In the genomic region with DNA sequence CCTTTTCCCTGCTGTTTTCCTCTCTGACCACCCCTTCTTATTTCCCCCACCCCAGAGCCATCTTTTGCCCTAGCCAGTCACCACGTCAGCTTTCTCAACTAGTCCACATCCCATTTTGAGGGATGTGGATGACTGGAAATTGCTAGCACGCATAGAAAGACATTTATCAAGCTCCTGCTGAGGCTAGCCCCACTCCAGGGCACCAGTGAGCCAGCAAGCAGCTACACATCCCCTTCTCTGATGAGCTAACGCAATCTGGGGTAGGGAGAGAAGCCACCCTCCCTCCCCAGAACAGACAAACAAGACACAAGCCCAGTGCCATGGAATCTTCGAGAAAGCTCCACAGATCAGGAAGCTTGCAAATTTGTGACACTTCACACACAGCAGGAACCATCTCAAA, we compare ENCODE assay signal across 12 cellular contexts. TPM values are rescaled to one million over a fixed set of nuclear protein-coding genes. Genes with fewer than 3 reads are reported as not detected.
DNase-seq lines count a peak whose midpoint lies in the region; ATAC-seq, FAIRE-seq and TF ChIP-seq lines count a peak whose summit lies in the region.
"Had no signal": no experiment of that assay in that cellular context is flagged by ENCODE, and none has a peak within 500 bp of the region (broad histone marks: within the 10 kb centered on the region; RNA-seq: fewer than 3 reads in every experiment).

No MANE protein-coding gene starts in this region.

- peak; percentile 34 for DNase-seq in M059J (ENCODE audit: low read depth)
- no peak for DNase-seq in endothelial cell (ENCODE audit: low spot score)
- no peak for DNase-seq in nephron progenitor cell
- DNase-seq in natural killer cell treated with Interleukin-12 subunit alpha and Interleukin-12 subunit beta and Interleukin-15 and Interleukin-18, amount 100 ng/mL, for 72 hours (ENCODE audit: low spot score) = no peak
- no peak for DNase-seq in NCI-H2107 treated with DMSO at 0.1 percent for 48 hours (lab: John Stamatoyannopoulos, UW; ENCODE audit: unreplicated experiment)
- no peak for DNase-seq in activated CD4-positive, CD25-positive, alpha-beta regulatory T cell treated with anti-CD3 and anti-CD28 coated beads, Interleukin-2, amount 50 U/mL, for 72 hours
- no peak for DNase-seq in RCC 7860 (ENCODE audit: low spot score)
- DNase-seq: activated gamma-delta T cell; NK-92 treated with Interleukin-12 subunit alpha and Interleukin-12 subunit beta, amount 100 ng/mL, for 24 hours; stimulated activated CD4-positive, alpha-beta T cell treated with anti-CD3 and anti-CD28 coated beads, Interleukin-4, amount 100 ng/mL, for 4 hours had no signal

- H3K27me3 Mint-ChIP-seq in endothelial cell (ENCODE audit: unreplicated experiment) = peaks cover 5% of the 10 kb centered on the region
- H3K27me3 Mint-ChIP-seq in nephron progenitor cell (ENCODE audit: low read depth, poor library complexity) = peaks cover 44% of the 10 kb centered on the region
- H3K27me3 Mint-ChIP-seq in natural killer cell treated with Interleukin-12 subunit alpha and Interleukin-12 subunit beta and Interleukin-15 and Interleukin-18, amount 100 ng/mL, for 72 hours = peaks cover 6 to 18% of the 10 kb centered on the region in 2 donors

- peak overlapping the region; percentile 9 for H3K27ac Mint-ChIP-seq in endothelial cell (ENCODE audit: unreplicated experiment)
- no peak overlapping the region for H3K27ac Mint-ChIP-seq in nephron progenitor cell
- no peak overlapping the region for H3K27ac Mint-ChIP-seq in natural killer cell treated with Interleukin-12 subunit alpha and Interleukin-12 subunit beta and Interleukin-15 and Interleukin-18, amount 100 ng/mL, for 72 hours

- no peak for ATAC-seq in natural killer cell treated with Interleukin-12 subunit alpha and Interleukin-12 subunit beta and Interleukin-15 and Interleukin-18, amount 100 ng/mL, for 72 hours

- H3K36me3 Mint-ChIP-seq in endothelial cell (ENCODE audit: low read depth, unreplicated experiment) (no peaks in the 10 kb centered on the region), nephron progenitor cell (ENCODE audit: low read depth) (peaks cover 10% of the 10 kb centered on the region)
- no peaks in the 10 kb centered on the region for H3K36me3 Mint-ChIP-seq in natural killer cell treated with Interleukin-12 subunit alpha and Interleukin-12 subunit beta and Interleukin-15 and Interleukin-18, amount 100 ng/mL, for 72 hours

- H3K27ac ChIP-seq in 22Rv1 = peak overlapping the region; percentile 47
- H3K27ac ChIP-seq: BLaER1 had no signal

- H3K4me3 Mint-ChIP-seq in endothelial cell (ENCODE audit: unreplicated experiment) (peak overlapping the region; percentile 47), nephron progenitor cell (peak overlapping the region; percentile 67)
- H3K4me3 Mint-ChIP-seq in natural killer cell treated with Interleukin-12 subunit alpha and Interleukin-12 subunit beta and Interleukin-15 and Interleukin-18, amount 100 ng/mL, for 72 hours = no peak overlapping the region

- no peak for TF ChIP-seq CTCF in 22Rv1 (IDR thresholded peaks at IDR 0.05)
- TF ChIP-seq CTCF in endothelial cell (IDR thresholded peaks at IDR 0.05; ENCODE audit: unreplicated experiment) = no peak
- no peak for TF ChIP-seq CTCF in nephron progenitor cell (IDR thresholded peaks at IDR 0.05)

- no peak for FAIRE-seq in RCC 7860 (lab: Jason Lieb, UNC)

- H3K9me3 Mint-ChIP-seq in endothelial cell (ENCODE audit: unreplicated experiment) (no peaks in the 10 kb centered on the region), nephron progenitor cell (peaks cover 65% of the 10 kb centered on the region)
- no peaks in the 10 kb centered on the region for H3K9me3 Mint-ChIP-seq in natural killer cell treated with Interleukin-12 subunit alpha and Interleukin-12 subunit beta and Interleukin-15 and Interleukin-18, amount 100 ng/mL, for 72 hours

- H3K4me1 Mint-ChIP-seq in endothelial cell (ENCODE audit: unreplicated experiment) (peaks cover 4% of the 10 kb centered on the region), nephron progenitor cell (peaks cover 10% of the 10 kb centered on the region)
- H3K4me1 Mint-ChIP-seq in natural killer cell treated with Interleukin-12 subunit alpha and Interleukin-12 subunit beta and Interleukin-15 and Interleukin-18, amount 100 ng/mL, for 72 hours (ENCODE audit: low read depth in 2 of 2) = no peaks in the 10 kb centered on the region

RNA-seq across cellular contexts. Expression of gene GABRE, which starts 1.2 kb away (rescaled TPM):
- total RNA-seq in M059J (2014; rRNA removed; shearing (Covaris generic)) = 11.8 and 13.9 TPM in 2 replicates
- 2.0 TPM for total RNA-seq in endothelial cell (ENCODE audit: unreplicated experiment)
- not detected for total RNA-seq in natural killer cell treated with Interleukin-12 subunit alpha and Interleukin-12 subunit beta and Interleukin-15 and Interleukin-18, amount 100 ng/mL, for 72 hours
